16 cellular contexts compared by ENCODE assay signal in genomic region chr12:75747572-75747995, GRCh38.
DNase-seq lines count a peak whose midpoint lies in the region; ATAC-seq, FAIRE-seq and TF ChIP-seq lines count a peak whose summit lies in the region.
"Had no signal": no experiment of that assay in that cellular context is flagged by ENCODE, and none has a peak within 500 bp of the region (broad histone marks: within the 10 kb centered on the region; RNA-seq: fewer than 3 reads in every experiment).

No MANE protein-coding gene starts in this region.

- no peaks in the 10 kb centered on the region for H3K27me3 Mint-ChIP-seq in endodermal cell (ENCODE audit: insufficient read depth)
- H3K27me3 Mint-ChIP-seq in CD8-positive, alpha-beta T cell (ENCODE audit: low read depth) = peaks cover 2% of the 10 kb centered on the region

- H3K36me3 Mint-ChIP-seq in endodermal cell (ENCODE audit: low read depth) = no peaks in the 10 kb centered on the region
- H3K36me3 Mint-ChIP-seq in CD8-positive, alpha-beta T cell = no peaks in the 10 kb centered on the region
- H3K36me3 Mint-ChIP-seq: naive thymus-derived CD8-positive, alpha-beta T cell had no signal

- CTCF ChIA-PET in CD8-positive, alpha-beta T cell (lab: Charles Lee) = interaction anchor here (0.6 kb wide), 1 partner anchor 34 kb away, joined by 3 read pairs; no protein-coding TSS in a partner anchor

- H3K4me1 Mint-ChIP-seq in endodermal cell = peaks cover 13% of the 10 kb centered on the region
- no peaks in the 10 kb centered on the region for H3K4me1 Mint-ChIP-seq in CD8-positive, alpha-beta T cell (ENCODE audit: low read depth)
- H3K4me1 Mint-ChIP-seq: naive thymus-derived CD8-positive, alpha-beta T cell had no signal

- ATAC-seq in HG03095 (IDR thresholded peaks at IDR 0.05; ENCODE audit: unreplicated experiment) = no peak
- no peak for ATAC-seq in CD8-positive, alpha-beta T cell
- ATAC-seq: gastrocnemius medialis; left cardiac atrium; naive thymus-derived CD8-positive, alpha-beta T cell had no signal

- H3K36me3 ChIP-seq in keratinocyte (ENCODE audit: control insufficient read depth in 2 of 2, extremely low read depth in 1 of 2, insufficient read depth in 2 of 2, low read length in 2 of 2) = no peaks in the 10 kb centered on the region
- H3K36me3 ChIP-seq in endodermal cell (ENCODE audit: control insufficient read depth, insufficient read depth, low read length) = no peaks in the 10 kb centered on the region
- no peaks in the 10 kb centered on the region for H3K36me3 ChIP-seq in CD8-positive, alpha-beta T cell (ENCODE audit: insufficient read depth, low read length)
- H3K36me3 ChIP-seq: gastrocnemius medialis had no signal

- no peak overlapping the region for H3K27ac Mint-ChIP-seq in endodermal cell
- no peak overlapping the region for H3K27ac Mint-ChIP-seq in CD8-positive, alpha-beta T cell
- H3K27ac Mint-ChIP-seq: CD4-positive, alpha-beta T cell; naive thymus-derived CD8-positive, alpha-beta T cell; stimulated activated naive CD8-positive, alpha-beta T cell treated with anti-CD3 and anti-CD28 coated beads, Interleukin-15, Interleukin-2, amounts not matched to agents 100 ng/mL and 50 ng/mL, for 24 hours had no signal

- no peaks in the 10 kb centered on the region for H4K20me1 ChIP-seq in keratinocyte (ENCODE audit: control insufficient read depth, extremely low read depth, insufficient read depth, low read length)

- H3K9ac ChIP-seq in keratinocyte (ENCODE audit: control insufficient read depth, extremely low read depth, insufficient read depth, low read length) = peak overlapping the region; percentile 2
- no peak overlapping the region for H3K9ac ChIP-seq in endodermal cell (ENCODE audit: extremely low read depth, low read length, poor library complexity, severe bottlenecking)
- H3K9ac ChIP-seq: KMS-11 had no signal

- H3K9me3 ChIP-seq in keratinocyte (ENCODE audit: control insufficient read depth, low read depth, low read length) (no peaks in the 10 kb centered on the region), endodermal cell (ENCODE audit: control insufficient read depth, low read length) (no peaks in the 10 kb centered on the region)
- H3K9me3 ChIP-seq in CD8-positive, alpha-beta T cell (ENCODE audit: low read length) = no peaks in the 10 kb centered on the region
- H3K9me3 ChIP-seq: gastrocnemius medialis had no signal

- DNase-seq in AG10803 (ENCODE audit: low read depth) (peak; percentile 74), LHCN-M2 (ENCODE audit: low read depth) (peak; percentile 82), astrocyte of the hippocampus (ENCODE audit: low read depth, low spot score) (peak; percentile 34), keratinocyte (ENCODE audit: low read depth, low spot score) (no peak), middle frontal gyrus (ENCODE audit: extremely low spot score, low spot score) (no peak), endodermal cell (no peak)
- no peak for DNase-seq in CD8-positive, alpha-beta T cell
- DNase-seq: activated CD4-positive, alpha-beta T cell treated with anti-CD3 and anti-CD28 coated beads, Interleukin-2, amount 50 U/mL, for 48 hours; CD4-positive, alpha-beta T cell; gastrocnemius medialis; left cardiac atrium; naive thymus-derived CD8-positive, alpha-beta T cell; NCI-H2081 had no signal

- H3K4me1 ChIP-seq in keratinocyte (ENCODE audit: control insufficient read depth, extremely low read depth, insufficient read depth, low read length) (peaks cover 12% of the 10 kb centered on the region), endodermal cell (ENCODE audit: control insufficient read depth, insufficient read depth, low read length) (no peaks in the 10 kb centered on the region)
- H3K4me1 ChIP-seq in CD8-positive, alpha-beta T cell (ENCODE audit: insufficient read depth, low read length) = no peaks in the 10 kb centered on the region
- H3K4me1 ChIP-seq: gastrocnemius medialis had no signal

- H3K4me2 ChIP-seq in keratinocyte (ENCODE audit: control insufficient read depth, extremely low read depth, insufficient read depth, low read depth, low read length) = peak overlapping the region; percentile 31
- H3K4me2 ChIP-seq: KMS-11 had no signal

- no peaks in the 10 kb centered on the region for H3K79me2 ChIP-seq in keratinocyte (ENCODE audit: control insufficient read depth, insufficient read depth, low read length)

- no peak overlapping the region for H3K4me3 Mint-ChIP-seq in endodermal cell
- no peak overlapping the region for H3K4me3 Mint-ChIP-seq in CD8-positive, alpha-beta T cell
- H3K4me3 Mint-ChIP-seq: CD4-positive, alpha-beta T cell; naive thymus-derived CD8-positive, alpha-beta T cell; stimulated activated naive CD8-positive, alpha-beta T cell treated with anti-CD3 and anti-CD28 coated beads, Interleukin-15, Interleukin-2, amounts not matched to agents 100 ng/mL and 50 ng/mL, for 24 hours had no signal

- no peak overlapping the region for H2AFZ ChIP-seq in keratinocyte (ENCODE audit: control insufficient read depth, low read length)

- 95% methylated on average over 1 of the region's 1 CpG; no CpG with 5 or more reads in 1 of the 2 experiments for WGBS in endodermal cell (ENCODE audit: insufficient coverage in 1 of 2, insufficient read length in 1 of 2), 2 experiments

- POLR2A ChIA-PET in CD8-positive, alpha-beta T cell (lab: Charles Lee) = interaction anchor here (0.6 kb wide), 1 partner anchor 311 kb away, joined by 3 read pairs; no protein-coding TSS in a partner anchor

- peaks cover 8% of the 10 kb centered on the region for H3K9me3 Mint-ChIP-seq in endodermal cell
- H3K9me3 Mint-ChIP-seq in CD8-positive, alpha-beta T cell = no peaks in the 10 kb centered on the region
- H3K9me3 Mint-ChIP-seq: CD4-positive, alpha-beta T cell; stimulated activated naive CD8-positive, alpha-beta T cell treated with anti-CD3 and anti-CD28 coated beads, Interleukin-15, Interleukin-2, amounts not matched to agents 100 ng/mL and 50 ng/mL, for 24 hours had no signal

- FAIRE-seq in keratinocyte (lab: Jason Lieb, UNC) = no peak

- no peak overlapping the region for H3K4me3 ChIP-seq in AG10803 (ENCODE audit: low read length)
- H3K4me3 ChIP-seq in keratinocyte (ENCODE audit: control insufficient read depth in 2 of 3, extremely low read depth in 1 of 3, insufficient read depth in 2 of 3, low read depth in 1 of 3, low read length in 3 of 3) = no peak overlapping the region
- no peak overlapping the region for H3K4me3 ChIP-seq in endodermal cell (ENCODE audit: low read length)
- H3K4me3 ChIP-seq in CD8-positive, alpha-beta T cell (ENCODE audit: low read depth, low read length) = no peak overlapping the region
- H3K4me3 ChIP-seq: gastrocnemius medialis had no signal

- H3K27ac ChIP-seq in keratinocyte (ENCODE audit: control insufficient read depth, insufficient read depth, low read length) = peak overlapping the region; percentile 63
- H3K27ac ChIP-seq in endodermal cell (ENCODE audit: low read depth, low read length) = no peak overlapping the region
- no peak overlapping the region for H3K27ac ChIP-seq in CD8-positive, alpha-beta T cell (ENCODE audit: low read depth, low read length)
- H3K27ac ChIP-seq: gastrocnemius medialis, KMS-11 had no signal

- TF ChIP-seq CTCF in AG10803 (conservative IDR thresholded peaks at IDR 0.05; ENCODE audit: low read length) = no peak
- TF ChIP-seq CTCF in keratinocyte (optimal IDR thresholded peaks at IDR 0.05 in 1 of 3, IDR thresholded peaks at IDR 0.05 in 1 of 3, conservative IDR thresholded peaks at IDR 0.05 in 1 of 3; ENCODE audit: extremely low read depth in 1 of 3, insufficient read depth in 2 of 3, low read length in 3 of 3) = no peak
- TF ChIP-seq CTCF in endodermal cell (conservative IDR thresholded peaks at IDR 0.05) = no peak
- no peak for TF ChIP-seq CTCF in CD8-positive, alpha-beta T cell (IDR thresholded peaks at IDR 0.05)

- dilution Hi-C loops in keratinocyte (cut with MboI; ENCODE audit: extremely low pct_ligation_motif_present, low sequenced_read_pairs) = no loop called here

- H3K9me1 ChIP-seq in keratinocyte (ENCODE audit: control insufficient read depth, extremely low read depth, insufficient read depth, low read length) = no peaks in the 10 kb centered on the region

- intact Hi-C loops in CD8-positive, alpha-beta T cell (cut with DNase I, micrococcal nuclease) = no loop called here

- no peaks in the 10 kb centered on the region for H3K27me3 ChIP-seq in keratinocyte (ENCODE audit: control insufficient read depth, extremely low read depth, insufficient read depth, low read length)
- H3K27me3 ChIP-seq in endodermal cell (ENCODE audit: control insufficient read depth, insufficient read depth, low read length, poor library complexity, severe bottlenecking) = no peaks in the 10 kb centered on the region
- H3K27me3 ChIP-seq in CD8-positive, alpha-beta T cell (ENCODE audit: insufficient read depth, low read length) = no peaks in the 10 kb centered on the region
- H3K27me3 ChIP-seq: gastrocnemius medialis had no signal

Comparison
In these comparisons a context has a peak if more than half of its experiments do, and no peak if none do; other contexts are left out.
1. DNase-seq: peak in AG10803 (single experiment), LHCN-M2 (single experiment) and astrocyte of the hippocampus (single experiment); none in keratinocyte (single experiment), middle frontal gyrus (single experiment), endodermal cell (single experiment) and CD8-positive, alpha-beta T cell (0 of 7).